In the genomic region with DNA sequence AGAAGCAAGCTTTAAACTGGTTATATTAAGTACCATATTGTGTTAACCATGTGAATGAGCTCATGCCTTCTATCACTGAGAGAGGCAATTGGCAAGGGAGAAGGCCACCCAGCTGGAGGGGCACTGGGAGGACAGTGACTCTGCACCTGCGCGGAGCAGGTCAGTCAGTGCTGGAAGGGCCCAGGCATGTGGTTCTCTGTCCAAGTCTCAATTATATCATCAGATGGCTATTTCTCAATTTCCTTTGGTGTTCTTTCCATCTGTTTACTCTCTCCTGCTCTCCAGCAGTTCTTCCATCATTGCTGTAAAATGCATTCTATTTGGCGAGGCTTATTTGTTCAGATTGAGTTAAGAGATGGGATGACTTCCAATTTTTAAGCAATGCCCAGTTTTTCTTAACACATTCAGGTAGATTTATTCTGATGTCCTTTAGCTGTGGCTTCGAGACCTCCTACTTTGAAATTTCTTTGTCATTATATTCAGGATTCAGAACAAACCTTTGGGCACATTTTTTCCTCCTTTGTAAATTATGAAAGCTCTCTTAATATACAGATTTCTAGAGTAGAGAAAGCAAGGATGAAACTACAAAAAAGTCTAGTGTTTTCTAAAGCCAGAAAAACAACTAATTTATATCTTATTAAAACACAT, we compare ENCODE assay signal across 1 cellular context.
TF ChIP-seq lines count a peak whose summit lies in the region.

No MANE protein-coding gene starts in this region.

TF ChIP-seq in GM23338, 12 proteins besides CTCF, POLR2A, EP300 and RAD21 (continued from another document):
- TF ChIP-seq, protein P1, sequence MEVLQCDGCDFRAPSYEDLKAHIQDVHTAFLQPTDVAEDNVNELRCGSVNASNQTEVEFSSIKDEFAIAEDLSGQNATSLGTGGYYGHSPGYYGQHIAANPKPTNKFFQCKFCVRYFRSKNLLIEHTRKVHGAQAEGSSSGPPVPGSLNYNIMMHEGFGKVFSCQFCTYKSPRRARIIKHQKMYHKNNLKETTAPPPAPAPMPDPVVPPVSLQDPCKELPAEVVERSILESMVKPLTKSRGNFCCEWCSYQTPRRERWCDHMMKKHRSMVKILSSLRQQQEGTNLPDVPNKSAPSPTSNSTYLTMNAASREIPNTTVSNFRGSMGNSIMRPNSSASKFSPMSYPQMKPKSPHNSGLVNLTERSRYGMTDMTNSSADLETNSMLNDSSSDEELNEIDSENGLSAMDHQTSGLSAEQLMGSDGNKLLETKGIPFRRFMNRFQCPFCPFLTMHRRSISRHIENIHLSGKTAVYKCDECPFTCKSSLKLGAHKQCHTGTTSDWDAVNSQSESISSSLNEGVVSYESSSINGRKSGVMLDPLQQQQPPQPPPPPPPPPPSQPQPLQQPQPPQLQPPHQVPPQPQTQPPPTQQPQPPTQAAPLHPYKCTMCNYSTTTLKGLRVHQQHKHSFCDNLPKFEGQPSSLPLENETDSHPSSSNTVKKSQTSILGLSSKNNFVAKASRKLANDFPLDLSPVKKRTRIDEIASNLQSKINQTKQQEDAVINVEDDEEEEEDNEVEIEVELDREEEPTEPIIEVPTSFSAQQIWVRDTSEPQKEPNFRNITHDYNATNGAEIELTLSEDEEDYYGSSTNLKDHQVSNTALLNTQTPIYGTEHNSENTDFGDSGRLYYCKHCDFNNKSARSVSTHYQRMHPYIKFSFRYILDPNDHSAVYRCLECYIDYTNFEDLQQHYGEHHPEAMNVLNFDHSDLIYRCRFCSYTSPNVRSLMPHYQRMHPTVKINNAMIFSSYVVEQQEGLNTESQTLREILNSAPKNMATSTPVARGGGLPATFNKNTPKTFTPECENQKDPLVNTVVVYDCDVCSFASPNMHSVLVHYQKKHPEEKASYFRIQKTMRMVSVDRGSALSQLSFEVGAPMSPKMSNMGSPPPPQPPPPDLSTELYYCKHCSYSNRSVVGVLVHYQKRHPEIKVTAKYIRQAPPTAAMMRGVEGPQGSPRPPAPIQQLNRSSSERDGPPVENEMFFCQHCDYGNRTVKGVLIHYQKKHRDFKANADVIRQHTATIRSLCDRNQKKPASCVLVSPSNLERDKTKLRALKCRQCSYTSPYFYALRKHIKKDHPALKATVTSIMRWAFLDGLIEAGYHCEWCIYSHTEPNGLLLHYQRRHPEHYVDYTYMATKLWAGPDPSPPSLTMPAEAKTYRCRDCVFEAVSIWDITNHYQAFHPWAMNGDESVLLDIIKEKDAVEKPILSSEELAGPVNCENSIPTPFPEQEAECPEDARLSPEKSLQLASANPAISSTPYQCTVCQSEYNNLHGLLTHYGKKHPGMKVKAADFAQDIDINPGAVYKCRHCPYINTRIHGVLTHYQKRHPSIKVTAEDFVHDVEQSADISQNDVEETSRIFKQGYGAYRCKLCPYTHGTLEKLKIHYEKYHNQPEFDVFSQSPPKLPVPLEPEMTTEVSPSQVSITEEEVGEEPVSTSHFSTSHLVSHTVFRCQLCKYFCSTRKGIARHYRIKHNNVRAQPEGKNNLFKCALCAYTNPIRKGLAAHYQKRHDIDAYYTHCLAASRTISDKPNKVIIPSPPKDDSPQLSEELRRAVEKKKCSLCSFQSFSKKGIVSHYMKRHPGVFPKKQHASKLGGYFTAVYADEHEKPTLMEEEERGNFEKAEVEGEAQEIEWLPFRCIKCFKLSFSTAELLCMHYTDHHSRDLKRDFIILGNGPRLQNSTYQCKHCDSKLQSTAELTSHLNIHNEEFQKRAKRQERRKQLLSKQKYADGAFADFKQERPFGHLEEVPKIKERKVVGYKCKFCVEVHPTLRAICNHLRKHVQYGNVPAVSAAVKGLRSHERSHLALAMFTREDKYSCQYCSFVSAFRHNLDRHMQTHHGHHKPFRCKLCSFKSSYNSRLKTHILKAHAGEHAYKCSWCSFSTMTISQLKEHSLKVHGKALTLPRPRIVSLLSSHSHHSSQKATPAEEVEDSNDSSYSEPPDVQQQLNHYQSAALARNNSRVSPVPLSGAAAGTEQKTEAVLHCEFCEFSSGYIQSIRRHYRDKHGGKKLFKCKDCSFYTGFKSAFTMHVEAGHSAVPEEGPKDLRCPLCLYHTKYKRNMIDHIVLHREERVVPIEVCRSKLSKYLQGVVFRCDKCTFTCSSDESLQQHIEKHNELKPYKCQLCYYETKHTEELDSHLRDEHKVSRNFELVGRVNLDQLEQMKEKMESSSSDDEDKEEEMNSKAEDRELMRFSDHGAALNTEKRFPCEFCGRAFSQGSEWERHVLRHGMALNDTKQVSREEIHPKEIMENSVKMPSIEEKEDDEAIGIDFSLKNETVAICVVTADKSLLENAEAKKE (CRISPR knock-in tag; IDR thresholded peaks at IDR 0.05), result no peak
- TF ChIP-seq, protein P2, sequence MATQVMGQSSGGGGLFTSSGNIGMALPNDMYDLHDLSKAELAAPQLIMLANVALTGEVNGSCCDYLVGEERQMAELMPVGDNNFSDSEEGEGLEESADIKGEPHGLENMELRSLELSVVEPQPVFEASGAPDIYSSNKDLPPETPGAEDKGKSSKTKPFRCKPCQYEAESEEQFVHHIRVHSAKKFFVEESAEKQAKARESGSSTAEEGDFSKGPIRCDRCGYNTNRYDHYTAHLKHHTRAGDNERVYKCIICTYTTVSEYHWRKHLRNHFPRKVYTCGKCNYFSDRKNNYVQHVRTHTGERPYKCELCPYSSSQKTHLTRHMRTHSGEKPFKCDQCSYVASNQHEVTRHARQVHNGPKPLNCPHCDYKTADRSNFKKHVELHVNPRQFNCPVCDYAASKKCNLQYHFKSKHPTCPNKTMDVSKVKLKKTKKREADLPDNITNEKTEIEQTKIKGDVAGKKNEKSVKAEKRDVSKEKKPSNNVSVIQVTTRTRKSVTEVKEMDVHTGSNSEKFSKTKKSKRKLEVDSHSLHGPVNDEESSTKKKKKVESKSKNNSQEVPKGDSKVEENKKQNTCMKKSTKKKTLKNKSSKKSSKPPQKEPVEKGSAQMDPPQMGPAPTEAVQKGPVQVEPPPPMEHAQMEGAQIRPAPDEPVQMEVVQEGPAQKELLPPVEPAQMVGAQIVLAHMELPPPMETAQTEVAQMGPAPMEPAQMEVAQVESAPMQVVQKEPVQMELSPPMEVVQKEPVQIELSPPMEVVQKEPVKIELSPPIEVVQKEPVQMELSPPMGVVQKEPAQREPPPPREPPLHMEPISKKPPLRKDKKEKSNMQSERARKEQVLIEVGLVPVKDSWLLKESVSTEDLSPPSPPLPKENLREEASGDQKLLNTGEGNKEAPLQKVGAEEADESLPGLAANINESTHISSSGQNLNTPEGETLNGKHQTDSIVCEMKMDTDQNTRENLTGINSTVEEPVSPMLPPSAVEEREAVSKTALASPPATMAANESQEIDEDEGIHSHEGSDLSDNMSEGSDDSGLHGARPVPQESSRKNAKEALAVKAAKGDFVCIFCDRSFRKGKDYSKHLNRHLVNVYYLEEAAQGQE (IDR thresholded peaks at IDR 0.05; ENCODE audit: unreplicated experiment), result no peak
- no peak for TF ChIP-seq CREB1 (CRISPR knock-in tag; IDR thresholded peaks at IDR 0.05; ENCODE audit: low read depth)
- no peak for TF ChIP-seq ZNF331 (CRISPR knock-in tag; IDR thresholded peaks at IDR 0.05; ENCODE audit: low read depth)
- no peak for TF ChIP-seq NANOG (IDR thresholded peaks at IDR 0.05; ENCODE audit: borderline replicate concordance)
- TF ChIP-seq EZH2 (IDR thresholded peaks at IDR 0.05; ENCODE audit: low read depth, unreplicated experiment), result no peak
- TF ChIP-seq ZNF114 (CRISPR knock-in tag; IDR thresholded peaks at IDR 0.05), result no peak
- no peak for TF ChIP-seq STAT1 (IDR thresholded peaks at IDR 0.05; ENCODE audit: unreplicated experiment)
